Comparison of ENCODE assay signal across 12 cellular contexts in the genomic region with DNA sequence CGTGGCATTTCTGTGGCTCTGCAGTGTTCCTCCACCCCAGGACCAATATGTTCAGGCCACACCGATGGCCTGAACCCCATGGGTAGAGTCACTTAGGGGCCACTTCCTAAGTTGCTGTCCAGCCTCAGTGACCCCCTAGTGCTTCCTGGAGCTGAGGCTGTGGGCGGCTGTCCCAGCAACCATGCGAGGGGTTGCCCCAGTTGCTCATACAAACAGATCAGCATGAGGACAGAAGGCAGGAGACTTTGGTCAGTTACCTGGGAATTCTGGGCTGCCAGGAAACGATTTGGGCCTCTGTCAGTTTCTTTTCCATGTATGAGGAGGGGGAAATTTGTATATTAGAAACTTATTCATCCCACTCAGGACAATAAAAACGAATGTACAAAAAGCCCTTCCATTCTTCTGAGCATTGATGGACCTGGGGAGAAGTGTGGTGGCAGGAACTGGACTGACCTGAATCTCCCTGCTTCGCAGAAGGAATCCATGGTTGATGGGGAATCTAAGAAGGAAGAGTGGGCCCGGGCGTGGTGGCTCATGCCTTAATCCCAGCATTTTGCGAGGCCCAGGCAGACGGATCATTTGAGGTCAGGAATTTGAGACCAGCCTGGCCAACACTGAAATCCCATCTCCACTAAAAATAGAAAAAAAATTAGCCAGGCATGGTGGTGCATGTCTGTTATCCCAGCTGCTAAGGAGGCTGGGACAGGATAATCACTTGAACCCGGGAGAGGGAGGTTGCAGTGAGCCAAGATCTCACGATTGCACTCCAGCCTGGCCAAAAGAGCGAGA. TPM values are rescaled to one million over a fixed set of nuclear protein-coding genes. Genes with fewer than 3 reads are reported as not detected.
DNase-seq lines count a peak whose midpoint lies in the region; ATAC-seq and TF ChIP-seq lines count a peak whose summit lies in the region.
"Had no signal": no experiment of that assay in that cellular context is flagged by ENCODE, and none has a peak within 500 bp of the region (broad histone marks: within the 10 kb centered on the region; RNA-seq: fewer than 3 reads in every experiment).

No MANE protein-coding gene starts in this region.

- H3K27ac ChIP-seq in CD8-positive, alpha-beta memory T cell (ENCODE audit: low read depth, low read length), result peak overlapping the region; percentile 75
- peak overlapping the region; percentile 80 for H3K27ac ChIP-seq in KOPT-K1 (ENCODE audit: low read depth, low read length, poor library complexity, severe bottlenecking)
- no peak overlapping the region for H3K27ac ChIP-seq in osteoblast (ENCODE audit: low read depth, low read length)

- H3K27me3 ChIP-seq in CD8-positive, alpha-beta memory T cell (ENCODE audit: insufficient read depth, low read length, poor library complexity, severe bottlenecking), result no peaks in the 10 kb centered on the region
- H3K27me3 ChIP-seq in osteoblast (ENCODE audit: insufficient read depth, low read length), result peaks cover 3% of the 10 kb centered on the region
- H3K27me3 ChIP-seq: pancreas had no signal

- DNase-seq in CD8-positive, alpha-beta memory T cell, result no peak
- no peak for DNase-seq in effector memory CD8-positive, alpha-beta T cell
- DNase-seq in osteoblast (ENCODE audit: insufficient read length, low spot score, missing footprints), result peak; percentile 79
- no peak for DNase-seq in amygdala (lab: John Stamatoyannopoulos, UW)
- no peak for DNase-seq in Kasumi-1 (lab: John Stamatoyannopoulos, UW)
- DNase-seq: activated gamma-delta T cell treated with Interleukin-2 at 50 U/mL for 16 hours; NCI-H1048; NCI-H524; pancreas; stimulated activated CD4-positive, alpha-beta T cell treated with anti-CD3 and anti-CD28 coated beads, Interleukin-4, amount 100 ng/mL, for 1 hour had no signal

- H3K4me2 ChIP-seq in osteoblast (ENCODE audit: insufficient read depth, low read length), result no peak overlapping the region

- H3K4me3 Mint-ChIP-seq in CD8-positive, alpha-beta memory T cell, result peak overlapping the region; percentile 81 to 97 (median 89)
- peak overlapping the region; percentile 91 to 92 for H3K4me3 Mint-ChIP-seq in effector memory CD8-positive, alpha-beta T cell

- H3K9me3 Mint-ChIP-seq in CD8-positive, alpha-beta memory T cell, result no peaks in the 10 kb centered on the region
- no peaks in the 10 kb centered on the region for H3K9me3 Mint-ChIP-seq in effector memory CD8-positive, alpha-beta T cell

- CTCF ChIA-PET in CD8-positive, alpha-beta memory T cell (lab: Charles Lee), result interaction anchor here (1.0 to 10.5 kb wide), 15 partner anchors 9 to 107 kb away, joined by 3 to 190 read pairs (median 10); a partner anchor contains a TSS

- peak overlapping the region; percentile 57 to 97 (median 90) for H3K27ac Mint-ChIP-seq in CD8-positive, alpha-beta memory T cell
- peak overlapping the region; percentile 94 to 96 for H3K27ac Mint-ChIP-seq in effector memory CD8-positive, alpha-beta T cell

- H3K4me3 ChIP-seq in CD8-positive, alpha-beta memory T cell (ENCODE audit: low read length), result peak overlapping the region; percentile 71
- no peak overlapping the region for H3K4me3 ChIP-seq in osteoblast (ENCODE audit: insufficient read depth, low read length)

- H2AFZ ChIP-seq in osteoblast (ENCODE audit: low read length), result no peak overlapping the region

- no peaks in the 10 kb centered on the region for H3K9me3 ChIP-seq in CD8-positive, alpha-beta memory T cell (ENCODE audit: low read length)
- H3K9me3 ChIP-seq in KOPT-K1 (ENCODE audit: insufficient read depth, low read length, poor library complexity, severe bottlenecking) (no peaks in the 10 kb centered on the region), osteoblast (ENCODE audit: low read depth, low read length) (no peaks in the 10 kb centered on the region)
- H3K9me3 ChIP-seq: pancreas had no signal

- H3K36me3 Mint-ChIP-seq in CD8-positive, alpha-beta memory T cell, result peaks cover 0 to 16% (median under 1%) of the 10 kb centered on the region in 3 donors
- peaks cover 18% of the 10 kb centered on the region for H3K36me3 Mint-ChIP-seq in effector memory CD8-positive, alpha-beta T cell (ENCODE audit: insufficient read depth)

- no peaks in the 10 kb centered on the region for H3K79me2 ChIP-seq in osteoblast (ENCODE audit: insufficient read depth, low read length)

- POLR2A ChIA-PET in CD8-positive, alpha-beta memory T cell (lab: Charles Lee), result interaction anchor here (2.4 to 2.8 kb wide), 2 partner anchors 15 to 69 kb away, joined by 27 to 28 read pairs; no protein-coding TSS in a partner anchor

- H4K20me1 ChIP-seq in osteoblast (ENCODE audit: insufficient read depth, low read length), result no peaks in the 10 kb centered on the region

- TF ChIP-seq CTCF in osteoblast (IDR thresholded peaks at IDR 0.05; ENCODE audit: extremely low read depth, low read depth, low read length), result no peak

- ATAC-seq in effector memory CD8-positive, alpha-beta T cell (replicated peaks), result no peak
- ATAC-seq in HG03521 (IDR thresholded peaks at IDR 0.05; ENCODE audit: unreplicated experiment), result no peak

- no peaks in the 10 kb centered on the region for H3K36me3 ChIP-seq in CD8-positive, alpha-beta memory T cell (ENCODE audit: insufficient read depth, low read length)
- no peaks in the 10 kb centered on the region; the same call in 1 of the 2 replicates for H3K36me3 ChIP-seq in KOPT-K1 (ENCODE audit: insufficient read depth, low read length)
- H3K36me3 ChIP-seq in osteoblast (ENCODE audit: insufficient read depth, low read length), result no peaks in the 10 kb centered on the region
- H3K36me3 ChIP-seq: pancreas had no signal

- peaks cover 44 to 77% (median 61%) of the 10 kb centered on the region in 3 donors for H3K4me1 Mint-ChIP-seq in CD8-positive, alpha-beta memory T cell
- H3K4me1 Mint-ChIP-seq in effector memory CD8-positive, alpha-beta T cell (ENCODE audit: low read depth in 2 of 2), result peaks cover 47 to 49% of the 10 kb centered on the region in 2 donors

- peaks cover 52% of the 10 kb centered on the region for H3K4me1 ChIP-seq in CD8-positive, alpha-beta memory T cell (ENCODE audit: insufficient read depth, low read length)
- peaks cover 3% of the 10 kb centered on the region for H3K4me1 ChIP-seq in osteoblast (ENCODE audit: insufficient read depth, low read length)

- no peaks in the 10 kb centered on the region for H3K27me3 Mint-ChIP-seq in CD8-positive, alpha-beta memory T cell
- no peaks in the 10 kb centered on the region for H3K27me3 Mint-ChIP-seq in effector memory CD8-positive, alpha-beta T cell

RNA-seq across cellular contexts. Expression of a gene that starts 4.9 kb away (rescaled TPM):
- 100 to 1,000 TPM; 975 to 992 TPM for total RNA-seq in CD8-positive, alpha-beta memory T cell
- polyA plus RNA-seq in CD8-positive, alpha-beta memory T cell, result 3,843 TPM
- total RNA-seq in osteoblast, result 0.72 TPM in 1 of 2 replicates, not detected in the other

RNA-seq across cellular contexts. Expression of a gene that starts 14.2 kb away (rescaled TPM):
- 1 to 10 TPM; 1.5 to 1.9 TPM for total RNA-seq in CD8-positive, alpha-beta memory T cell
- polyA plus RNA-seq in CD8-positive, alpha-beta memory T cell, result 0.90 TPM
- total RNA-seq in osteoblast, result under 0.01 TPM in 1 of 2 replicates, not detected in the other

RNA-seq across cellular contexts. Expression of a gene that starts 23.8 kb away (rescaled TPM):
- not detected for total RNA-seq in CD8-positive, alpha-beta memory T cell
- not detected for polyA plus RNA-seq in CD8-positive, alpha-beta memory T cell
- total RNA-seq in osteoblast, result 0.29 TPM in 1 of 2 replicates, not detected in the other

RNA-seq across cellular contexts. Expression of a gene that starts 36.7 kb away (rescaled TPM):
- 10 to 100 TPM; 56.8 to 59.4 TPM for total RNA-seq in CD8-positive, alpha-beta memory T cell
- polyA plus RNA-seq in CD8-positive, alpha-beta memory T cell, result 46.2 TPM
- 21.8 and 23.5 TPM in 2 replicates for total RNA-seq in osteoblast

RNA-seq across cellular contexts. Expression of a gene that starts 36.8 kb away (rescaled TPM):
- 10 to 100 TPM; 25.6 to 26.3 TPM for total RNA-seq in CD8-positive, alpha-beta memory T cell
- 23.7 TPM for polyA plus RNA-seq in CD8-positive, alpha-beta memory T cell
- 20.3 and 21.2 TPM in 2 replicates for total RNA-seq in osteoblast

Comparison
In these comparisons a context has a peak if more than half of its experiments do, and no peak if none do; other contexts are left out.
1. RNA of a gene that starts 4.9 kb away (total RNA-seq): 975 to 992 TPM in CD8-positive, alpha-beta memory T cell; 0.72 TPM in osteoblast; every median in the first group is over 100 times any median in the second.